8 cellular contexts compared by ENCODE assay signal in the genomic region with DNA sequence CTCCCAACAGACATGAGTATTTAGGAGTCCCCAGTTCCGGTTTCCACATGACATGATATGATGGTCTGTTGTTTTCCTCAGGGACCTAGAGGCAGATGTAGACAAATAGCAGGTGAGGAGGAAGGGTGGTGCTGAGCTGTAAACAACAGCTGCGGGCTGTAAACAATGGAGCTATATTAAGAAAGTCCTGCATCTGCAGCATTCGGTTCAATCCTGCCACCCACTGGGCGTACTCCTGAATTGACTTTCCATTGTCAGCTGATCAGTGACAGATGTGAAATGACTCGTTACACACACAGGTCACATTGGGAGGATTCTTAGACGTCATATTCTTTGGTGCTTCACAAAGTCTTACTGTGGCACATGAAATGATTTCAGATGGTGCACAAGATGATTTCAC. TPM values are rescaled to one million over a fixed set of nuclear protein-coding genes. Genes with fewer than 3 reads are reported as not detected.
DNase-seq lines count a peak whose midpoint lies in the region; ATAC-seq and TF ChIP-seq lines count a peak whose summit lies in the region.
"Had no signal": no experiment of that assay in that cellular context is flagged by ENCODE, and none has a peak within 500 bp of the region (broad histone marks: within the 10 kb centered on the region; RNA-seq: fewer than 3 reads in every experiment).

No MANE protein-coding gene starts in this region.

- H3K4me3 ChIP-seq in GM06990 (replicated peaks; ENCODE audit: low read depth, low read length) = no peak overlapping the region

- TF ChIP-seq CTCF in GM06990 (IDR thresholded peaks at IDR 0.05; ENCODE audit: insufficient read depth, low read length, poor library complexity, severe bottlenecking) (peak; percentile 54), chondrocyte (IDR thresholded peaks at IDR 0.05) (peak; percentile 72)

- no peaks in the 10 kb centered on the region for H3K36me3 Mint-ChIP-seq in chondrocyte (ENCODE audit: low read depth)

- peaks cover 15% of the 10 kb centered on the region for H3K27me3 Mint-ChIP-seq in chondrocyte (ENCODE audit: low read depth)

- peak; percentile 29 for DNase-seq in GM06990 (ENCODE audit: extremely low read depth, insufficient read length)
- DNase-seq in NCI-H748 (lab: John Stamatoyannopoulos, UW; ENCODE audit: unreplicated experiment) = peak; percentile 86
- DNase-seq in chondrocyte (ENCODE audit: low spot score) = no peak
- DNase-seq in mucosa of gallbladder (ENCODE audit: low spot score) = peak; percentile 26
- DNase-seq in NCI-H1436 (lab: John Stamatoyannopoulos, UW) = no peak
- DNase-seq: activated T-cell treated with anti-CD3 and anti-CD28 coated beads, Interleukin-2, amount 50 U/mL, for 4 hours had no signal

- no peak overlapping the region for H3K4me3 Mint-ChIP-seq in chondrocyte (ENCODE audit: unreplicated experiment)
- H3K4me3 Mint-ChIP-seq: activated T-cell treated with anti-CD3 and anti-CD28 coated beads, Interleukin-2, amount 50 U/mL, for 4 hours had no signal

- H3K27me3 ChIP-seq in GM06990 (replicated peaks; ENCODE audit: control insufficient read depth, insufficient read depth, low read length) = peaks cover 1% of the 10 kb centered on the region; the same call in 1 of the 2 replicates

- no peaks in the 10 kb centered on the region for H3K9me3 Mint-ChIP-seq in chondrocyte (ENCODE audit: low read depth)
- H3K9me3 Mint-ChIP-seq: activated T-cell treated with anti-CD3 and anti-CD28 coated beads, Interleukin-2, amount 50 U/mL, for 4 hours had no signal

- ATAC-seq in GM19452 (IDR thresholded peaks at IDR 0.05; ENCODE audit: unreplicated experiment) (peak; percentile 94), HG03196 (IDR thresholded peaks at IDR 0.05; ENCODE audit: unreplicated experiment) (peak; percentile 90)

- H3K27ac Mint-ChIP-seq in chondrocyte (ENCODE audit: unreplicated experiment) = no peak overlapping the region

- H3K4me1 Mint-ChIP-seq in chondrocyte (ENCODE audit: low read depth) = no peaks in the 10 kb centered on the region

- H3K36me3 ChIP-seq in GM06990 (ENCODE audit: control insufficient read depth, insufficient read depth, low read length) = no peaks in the 10 kb centered on the region

RNA-seq across cellular contexts. Expression of a gene that starts 26.8 kb away (rescaled TPM):
- total RNA-seq in chondrocyte = 1.1 to 1.6 TPM (median 1.3 TPM) in 3 replicates
- total RNA-seq in mucosa of gallbladder = 2.6 TPM

RNA-seq across cellular contexts. Expression of a gene that starts 30.9 kb away (rescaled TPM):
- total RNA-seq in chondrocyte (14.4 to 16.0 TPM (median 15.2 TPM) in 3 replicates), mucosa of gallbladder (16.8 TPM)

RNA-seq across cellular contexts. Expression of a gene that starts 53.3 kb away (rescaled TPM):
- 16.4 to 19.7 TPM (median 17.9 TPM) in 3 replicates for total RNA-seq in chondrocyte
- 18.8 TPM for total RNA-seq in mucosa of gallbladder

RNA-seq across cellular contexts. Expression of a gene that starts 57.0 kb away (rescaled TPM):
- total RNA-seq in chondrocyte = not detected in 3 replicates
- total RNA-seq in mucosa of gallbladder = not detected
- total RNA-seq: activated T-cell treated with anti-CD3 and anti-CD28 coated beads, Interleukin-2, amount 50 U/mL, for 4 hours had no signal

Comparison
In these comparisons a context has a peak if more than half of its experiments do, and no peak if none do; other contexts are left out.
1. DNase-seq: peak in GM06990 (single experiment), NCI-H748 (single experiment) and mucosa of gallbladder (single experiment); none in chondrocyte (single experiment) and NCI-H1436 (single experiment).